In genomic region chr3:3179407-3180094, GRCh38 we compare ENCODE assay signal across 1 cellular context.
A peak's percentile ranks its signal among the peaks of the same experiment; 100 is the strongest.
TF ChIP-seq lines count a peak whose summit lies in the region.

Gene CRBN (minus strand): TSS chr3:3179691. CDS start chr3:3179687, 4 bp downstream.

TF ChIP-seq in HepG2, 621 proteins besides CTCF, POLR2A, EP300 and RAD21 (continued from another document):
- TF ChIP-seq ZFX (CRISPR knock-in tag; IDR thresholded peaks at IDR 0.05; ENCODE audit: low read depth) = peak; percentile 96
